Comparison of ENCODE assay signal across 24 cellular contexts in the genomic region with DNA sequence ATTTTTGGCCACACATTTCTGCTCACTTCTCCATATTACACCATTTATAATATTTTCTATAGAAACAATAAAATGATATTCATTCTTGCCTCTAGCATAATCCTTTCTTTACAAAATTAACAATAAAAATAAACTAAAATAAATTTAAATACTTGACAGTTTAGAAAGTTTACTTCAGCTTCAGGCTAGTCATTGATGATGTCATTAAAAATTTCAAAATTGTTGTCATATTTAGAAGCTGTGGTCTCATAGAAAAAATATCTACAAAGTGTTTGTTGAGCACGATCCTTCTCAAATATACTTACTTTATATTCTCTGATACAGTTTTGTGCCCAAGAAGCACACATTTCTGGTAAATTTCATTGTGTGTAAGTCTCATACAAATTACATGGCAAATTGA.
"Had no signal": no experiment of that assay in that cellular context is flagged by ENCODE, and none has a peak within 500 bp of the region (broad histone marks: within the 10 kb centered on the region; RNA-seq: fewer than 3 reads in every experiment).

No MANE protein-coding gene starts in this region.

- H3K27ac ChIP-seq: neutrophil, parathyroid adenoma, psoas muscle, skin epidermis, stomach, thoracic aorta, tibial nerve, upper lobe of left lung, vagina had no signal

- H3K36me3 ChIP-seq: neutrophil, stomach, thoracic aorta, thyroid gland, tibial nerve, upper lobe of left lung, vagina had no signal

- FAIRE-seq: urothelium cell line had no signal

- H3K79me2 ChIP-seq: parathyroid adenoma had no signal

- DNase-seq: naive thymus-derived CD8-positive, alpha-beta T cell; nephron progenitor cell; nucleus accumbens; psoas muscle; right cardiac atrium; stimulated activated CD4-positive, alpha-beta T cell treated with anti-CD3 and anti-CD28 coated beads, Interleukin-15, amount 100 ng/mL, for 24 hours; stimulated activated CD4-positive, alpha-beta T cell treated with anti-CD3 and anti-CD28 coated beads, Interleukin-2, amount 100 ng/mL, for 24 hours; stimulated activated CD4-positive, alpha-beta T cell treated with anti-CD3 and anti-CD28 coated beads, Interleukin-2, amount 100 ng/mL, for 48 hours; stimulated activated CD4-positive, alpha-beta T cell treated with anti-CD3 and anti-CD28 coated beads, Interleukin-4, amount 100 ng/mL, for 24 hours; stimulated activated naive B cell treated with anti-CD40 and anti-IgM and Interleukin-4, amounts not matched to agents 10 μg/mL and 1 μg/mL and 100 μg/mL, for 72 hours; stimulated activated naive CD4-positive, alpha-beta T cell treated with Interleukin-2 at 50 U/mL for 16 hours; stomach; thyroid gland; upper lobe of left lung had no signal

- H2AFZ ChIP-seq: parathyroid adenoma had no signal

- H3K4me3 ChIP-seq: psoas muscle, skin epidermis, stomach, thoracic aorta, thyroid gland, tibial nerve, upper lobe of left lung, vagina had no signal

- H3K9me3 ChIP-seq: neutrophil, psoas muscle, stomach, thoracic aorta, thyroid gland, tibial nerve, upper lobe of left lung, vagina had no signal

- H3K9ac ChIP-seq: parathyroid adenoma had no signal

- H3K27me3 ChIP-seq: neutrophil, stomach, thyroid gland, tibial nerve, upper lobe of left lung, vagina had no signal

- H3K4me1 ChIP-seq: parathyroid adenoma, psoas muscle, stomach, tibial nerve, upper lobe of left lung, vagina had no signal

- ATAC-seq: naive thymus-derived CD8-positive, alpha-beta T cell; natural killer cell treated with Interleukin-12 subunit alpha and Interleukin-12 subunit beta and Interleukin-15 and Interleukin-18, amount 100 ng/mL, for 72 hours; psoas muscle; right cardiac atrium; sciatic nerve; stimulated activated effector memory CD8-positive, alpha-beta T cell treated with anti-CD3 and anti-CD28 coated beads, Interleukin-12 subunit alpha, Interleukin-12 subunit beta, amount 100 ng/mL, for 72 hours; stimulated activated naive B cell treated with anti-CD40 and anti-IgM and Interleukin-4, amounts not matched to agents 10 μg/mL and 1 μg/mL and 100 μg/mL, for 72 hours had no signal
